In genomic region chr4:77040856-77041576, GRCh38 we compare ENCODE assay signal across 13 cellular contexts. TPM values are rescaled to one million over a fixed set of nuclear protein-coding genes. Genes with fewer than 3 reads are reported as not detected.
A peak's percentile ranks its signal among the peaks of the same experiment; 100 is the strongest.
DNase-seq lines count a peak whose midpoint lies in the region; ATAC-seq and TF ChIP-seq lines count a peak whose summit lies in the region.
"Had no signal": no experiment of that assay in that cellular context is flagged by ENCODE, and none has a peak within 500 bp of the region (broad histone marks: within the 10 kb centered on the region; RNA-seq: fewer than 3 reads in every experiment).

No MANE protein-coding gene starts in this region.

- H3K4me3 ChIP-seq in GM23248 (no peak overlapping the region), choroid plexus epithelial cell (ENCODE audit: low read depth, low read length) (no peak overlapping the region)
- H3K4me3 ChIP-seq in naive thymus-derived CD4-positive, alpha-beta T cell (ENCODE audit: low read length): no peak overlapping the region
- H3K4me3 ChIP-seq: PC-9, uterus had no signal

- CTCF ChIA-PET in naive thymus-derived CD4-positive, alpha-beta T cell (lab: Charles Lee): interaction anchor here (0.6 to 1.6 kb wide), 2 partner anchors 47 to 90 kb away, joined by 3 read pairs; no protein-coding TSS in a partner anchor

- DNase-seq in GM23248 (peak; percentile 65), NOMO-1 treated with DMSO at 0.1 percent for 48 hours (lab: John Stamatoyannopoulos, UW; ENCODE audit: unreplicated experiment) (peak; percentile 82), choroid plexus epithelial cell (ENCODE audit: low read depth) (peak; percentile 47), hypothalamus (lab: John Stamatoyannopoulos, UW) (no peak), natural killer cell (no peak), NCI-H510A treated with DMSO at 0.1 percent for 48 hours (lab: John Stamatoyannopoulos, UW) (no peak), middle frontal gyrus (ENCODE audit: extremely low spot score, low spot score) (no peak)
- no peak for DNase-seq in naive thymus-derived CD4-positive, alpha-beta T cell
- DNase-seq: foreskin melanocyte; islet precursor cell; PC-9; stimulated activated CD4-positive, alpha-beta T cell treated with anti-CD3 and anti-CD28 coated beads, Interleukin-4, amount 100 ng/mL, for 1 hour; uterus had no signal

- no peaks in the 10 kb centered on the region for H3K27me3 ChIP-seq in GM23248 (replicated peaks; ENCODE audit: insufficient read depth)
- no peaks in the 10 kb centered on the region for H3K27me3 ChIP-seq in naive thymus-derived CD4-positive, alpha-beta T cell (ENCODE audit: control insufficient read depth in 2 of 2, insufficient read depth in 2 of 2, low read length in 2 of 2)
- H3K27me3 ChIP-seq: uterus had no signal

- 91 to 98% methylated on average over 2 of the region's 2 CpGs for WGBS in GM23248 (ENCODE audit: low coverage in 1 of 2, low lambda C conversion rate in 2 of 2, missing lambda C conversion rate in 2 of 2), 2 experiments

- peak; percentile 53 for ATAC-seq in naive thymus-derived CD4-positive, alpha-beta T cell
- no peak for ATAC-seq in natural killer cell

- peak overlapping the region; percentile 54 for H3K4me2 ChIP-seq in GM23248 (ENCODE audit: unreplicated experiment)
- H3K4me2 ChIP-seq: PC-9 had no signal

- no peaks in the 10 kb centered on the region for H3K9me2 ChIP-seq in GM23248 (ENCODE audit: insufficient read depth)

- no peaks in the 10 kb centered on the region for H3K79me2 ChIP-seq in GM23248 (ENCODE audit: insufficient read depth)

- in situ Hi-C loops in GM23248 (cut with MboI): no loop called here

- no peak overlapping the region for H2AFZ ChIP-seq in GM23248
- H2AFZ ChIP-seq: PC-9 had no signal

- peaks cover 9 to 27% (median 14%) of the 10 kb centered on the region in 7 donors for H3K4me1 Mint-ChIP-seq in naive thymus-derived CD4-positive, alpha-beta T cell
- peaks cover 5 to 7% of the 10 kb centered on the region in 2 donors for H3K4me1 Mint-ChIP-seq in natural killer cell

- H4K20me1 ChIP-seq in GM23248 (ENCODE audit: insufficient read depth): no peaks in the 10 kb centered on the region

- no peaks in the 10 kb centered on the region for H3K9me3 Mint-ChIP-seq in naive thymus-derived CD4-positive, alpha-beta T cell
- H3K9me3 Mint-ChIP-seq in natural killer cell: no peaks in the 10 kb centered on the region

- POLR2A ChIA-PET in naive thymus-derived CD4-positive, alpha-beta T cell (lab: Charles Lee): interaction anchor here (1.0 to 1.4 kb wide), 2 partner anchors 51 to 142 kb away, joined by 3 read pairs; no protein-coding TSS in a partner anchor

- H3K36me3 ChIP-seq in GM23248 (ENCODE audit: low read depth): peaks cover 50% of the 10 kb centered on the region
- H3K36me3 ChIP-seq in naive thymus-derived CD4-positive, alpha-beta T cell (ENCODE audit: control insufficient read depth in 2 of 3, insufficient read depth in 3 of 3, low read length in 3 of 3): no peaks in the 10 kb centered on the region
- H3K36me3 ChIP-seq: uterus had no signal

- TF ChIP-seq CTCF in choroid plexus epithelial cell (conservative IDR thresholded peaks at IDR 0.05; ENCODE audit: low read depth, low read length) (no peak), natural killer cell (IDR thresholded peaks at IDR 0.05) (no peak)

- H3K36me3 Mint-ChIP-seq in naive thymus-derived CD4-positive, alpha-beta T cell: peaks cover 6 to 25% (median 21%) of the 10 kb centered on the region in 5 donors
- peaks cover 8% of the 10 kb centered on the region for H3K36me3 Mint-ChIP-seq in natural killer cell

- peaks cover 97% of the 10 kb centered on the region for H3F3A ChIP-seq in GM23248 (ENCODE audit: insufficient read depth)

- peak overlapping the region in 1 of 9 donors; percentile 60 for H3K27ac Mint-ChIP-seq in naive thymus-derived CD4-positive, alpha-beta T cell
- no peak overlapping the region for H3K27ac Mint-ChIP-seq in natural killer cell

- H3K4me1 ChIP-seq in GM23248 (ENCODE audit: insufficient read depth): peaks cover 62% of the 10 kb centered on the region
- peaks cover 0 to 8% of the 10 kb centered on the region in 2 donors for H3K4me1 ChIP-seq in naive thymus-derived CD4-positive, alpha-beta T cell (ENCODE audit: control insufficient read depth in 2 of 2, insufficient read depth in 2 of 2, low read length in 2 of 2)
- H3K4me1 ChIP-seq: uterus had no signal

- H3K27ac ChIP-seq in GM23248: peak overlapping the region; percentile 82
- no peak overlapping the region for H3K27ac ChIP-seq in naive thymus-derived CD4-positive, alpha-beta T cell (ENCODE audit: low read depth, low read length)
- H3K27ac ChIP-seq: PC-9, uterus had no signal

- intact Hi-C loops in naive thymus-derived CD4-positive, alpha-beta T cell (cut with micrococcal nuclease): loop anchor here in 1 of 2 donors (10.0 kb wide), 2 partner anchors 246 to 456 kb away; no protein-coding TSS in a partner anchor
- intact Hi-C loops in natural killer cell (cut with micrococcal nuclease): loop anchor here (5.0 kb wide), 1 partner anchor 609 kb away; no protein-coding TSS in a partner anchor

- peak overlapping the region; percentile 31; the same call in 1 of the 2 replicates for H3K9ac ChIP-seq in GM23248

- no peaks in the 10 kb centered on the region for H3K9me3 ChIP-seq in GM23248 (ENCODE audit: low read depth)
- no peaks in the 10 kb centered on the region for H3K9me3 ChIP-seq in naive thymus-derived CD4-positive, alpha-beta T cell (ENCODE audit: control insufficient read depth in 2 of 3, low read length in 3 of 3)
- H3K9me3 ChIP-seq: uterus had no signal

- no peak overlapping the region for H3K4me3 Mint-ChIP-seq in naive thymus-derived CD4-positive, alpha-beta T cell
- H3K4me3 Mint-ChIP-seq in natural killer cell: no peak overlapping the region

- H3K27me3 Mint-ChIP-seq in naive thymus-derived CD4-positive, alpha-beta T cell: no peaks in the 10 kb centered on the region
- H3K27me3 Mint-ChIP-seq in natural killer cell (ENCODE audit: low read depth in 2 of 2): no peaks in the 10 kb centered on the region

RNA-seq across cellular contexts. Expression of gene CCNI, which starts 34.8 kb away (rescaled TPM):
- 121 and 125 TPM in 2 replicates for total RNA-seq in GM23248 (2014; rRNA removed; shearing (Covaris generic))
- polyA plus RNA-seq in GM23248 (2016; fragmentation: Nextera tagmentation; extraction: Ambion mirVana): 158 and 166 TPM in 2 replicates
- total RNA-seq in naive thymus-derived CD4-positive, alpha-beta T cell: 100 to 1,000 TPM; 206 to 393 (median 314) TPM
- polyA plus RNA-seq in naive thymus-derived CD4-positive, alpha-beta T cell: 100 to 1,000 TPM; 345 to 418 TPM
- total RNA-seq in natural killer cell: 100 to 1,000 TPM; 243 to 266 (median 259) TPM

Comparison
In these comparisons a context has a peak if more than half of its experiments do, and no peak if none do; other contexts are left out.
1. DNase-seq: peak in GM23248 (single experiment), NOMO-1 treated with DMSO at 0.1 percent for 48 hours (single experiment) and choroid plexus epithelial cell (single experiment); none in naive thymus-derived CD4-positive, alpha-beta T cell (0 of 9), hypothalamus (0 of 51), natural killer cell (single experiment), NCI-H510A treated with DMSO at 0.1 percent for 48 hours (single experiment) and middle frontal gyrus (single experiment).